ENCODE assay signal across 9 cellular contexts in genomic region chr2:208407667-208408066, GRCh38. TPM values are rescaled to one million over a fixed set of nuclear protein-coding genes. Genes with fewer than 3 reads are reported as not detected.
A peak's percentile ranks its signal among the peaks of the same experiment; 100 is the strongest.
DNase-seq lines count a peak whose midpoint lies in the region; ATAC-seq and TF ChIP-seq lines count a peak whose summit lies in the region.
"Had no signal": no experiment of that assay in that cellular context is flagged by ENCODE, and none has a peak within 500 bp of the region (broad histone marks: within the 10 kb centered on the region; RNA-seq: fewer than 3 reads in every experiment).

No MANE protein-coding gene starts in this region.

- H3K4me3 ChIP-seq in astrocyte of the spinal cord (ENCODE audit: low read depth, low read length): no peak overlapping the region

- in situ Hi-C loops in astrocyte of the spinal cord (cut with HindIII; ENCODE audit: low sequenced_read_pairs): no loop called here

- intact Hi-C loops in sciatic nerve (cut with DNase I): no loop called here

- DNase-seq in LoVo (ENCODE audit: low spot score) (peak; percentile 8), astrocyte of the spinal cord (ENCODE audit: low read depth, low spot score) (peak; percentile 16), midbrain (lab: John Stamatoyannopoulos, UW) (peak; percentile 11), sciatic nerve (ENCODE audit: low spot score) (no peak)
- DNase-seq: upper lobe of left lung had no signal

- ATAC-seq in HG03469 (IDR thresholded peaks at IDR 0.05; ENCODE audit: unreplicated experiment) (no peak), GM19324 (IDR thresholded peaks at IDR 0.05; ENCODE audit: low FRiP score, unreplicated experiment) (no peak), GM21423 (IDR thresholded peaks at IDR 0.05; ENCODE audit: unreplicated experiment) (no peak), sciatic nerve (no peak)

- peak; percentile 34; the same call in 1 of the 3 replicates for TF ChIP-seq CTCF in GM12872 (IDR thresholded peaks at IDR 0.05; ENCODE audit: insufficient read depth, low read depth, low read length)
- TF ChIP-seq CTCF in astrocyte of the spinal cord (IDR thresholded peaks at IDR 0.05; ENCODE audit: low read depth, low read length): peak; percentile 20

RNA-seq across cellular contexts. Expression of gene PTH2R, which starts 1.1 kb away (rescaled TPM):
- 0.45 TPM for total RNA-seq in sciatic nerve
